14 cellular contexts compared by ENCODE assay signal in genomic region chr11:110478410-110478809, GRCh38. TPM values are rescaled to one million over a fixed set of nuclear protein-coding genes. Genes with fewer than 3 reads are reported as not detected.
A peak's percentile ranks its signal among the peaks of the same experiment; 100 is the strongest.
DNase-seq lines count a peak whose midpoint lies in the region; ATAC-seq, FAIRE-seq and TF ChIP-seq lines count a peak whose summit lies in the region.
"Had no signal": no experiment of that assay in that cellular context is flagged by ENCODE, and none has a peak within 500 bp of the region (broad histone marks: within the 10 kb centered on the region; RNA-seq: fewer than 3 reads in every experiment).

No MANE protein-coding gene starts in this region.

- H3K4me2 ChIP-seq in OCI-LY3 (ENCODE audit: low read length) (no peak overlapping the region), endothelial cell of umbilical vein (ENCODE audit: insufficient read depth, low read length) (no peak overlapping the region)

- H3K4me3 ChIP-seq in OCI-LY3 (ENCODE audit: low read length) = no peak overlapping the region
- H3K4me3 ChIP-seq in endothelial cell of umbilical vein (replicated peaks in 1 of 3; ENCODE audit: insufficient read depth in 1 of 3, low read depth in 1 of 3, low read length in 3 of 3) = no peak overlapping the region
- H3K4me3 ChIP-seq: spleen had no signal

- DNase-seq in DMS 273 (lab: John Stamatoyannopoulos, UW; ENCODE audit: unreplicated experiment) = peak; percentile 7
- no peak for DNase-seq in DMS 273 treated with DMSO at 0.1 percent for 48 hours (lab: John Stamatoyannopoulos, UW)
- no peak for DNase-seq in endothelial cell of umbilical vein (ENCODE audit: low read depth, low spot score)
- peak; percentile 12 for DNase-seq in progenitor cell of endocrine pancreas (ENCODE audit: low spot score, unreplicated experiment)
- no peak for DNase-seq in activated naive CD4-positive, alpha-beta T cell treated with Interleukin-2 at 50 U/mL for 16 hours
- DNase-seq in NCI-H2081 treated with DMSO at 0.1 percent for 48 hours (lab: John Stamatoyannopoulos, UW) = no peak
- DNase-seq: 8988T; activated CD4-positive, alpha-beta T cell treated with anti-CD3 and anti-CD28 coated beads, Interleukin-2, amount 10 ng/mL, durations not matched to agents 24 days and 14 days; activated gamma-delta T cell treated with Interleukin-2 at 50 U/mL for 16 hours; naive B cell; NCI-H2171; spleen had no signal

- H4K20me1 ChIP-seq in OCI-LY3 (ENCODE audit: insufficient read depth, low read length) (no peaks in the 10 kb centered on the region), endothelial cell of umbilical vein (replicated peaks; ENCODE audit: control insufficient read depth, extremely low read depth, insufficient read depth, low read length) (no peaks in the 10 kb centered on the region)

- ATAC-seq in HG03280 (IDR thresholded peaks at IDR 0.05; ENCODE audit: unreplicated experiment) = no peak

- dilution Hi-C loops in endothelial cell of umbilical vein (cut with MboI; ENCODE audit: extremely low pct_ligation_motif_present, low sequenced_read_pairs) = no loop called here

- no peak overlapping the region for H3K27ac ChIP-seq in OCI-LY3 (ENCODE audit: low read length)
- no peak overlapping the region for H3K27ac ChIP-seq in endothelial cell of umbilical vein (ENCODE audit: insufficient read depth, low read depth, low read length)

- BruUV-seq in endothelial cell of umbilical vein (replicated peaks; lab: Mats Ljungman, UMichigan) = no TSS peak

- H3K36me3 ChIP-seq in OCI-LY3 (replicated peaks; ENCODE audit: low read depth, low read length) = no peaks in the 10 kb centered on the region
- H3K36me3 ChIP-seq in endothelial cell of umbilical vein (ENCODE audit: control insufficient read depth in 2 of 2, extremely low read depth in 1 of 2, insufficient read depth in 2 of 2, low read length in 2 of 2) = no peaks in the 10 kb centered on the region
- H3K36me3 ChIP-seq: spleen had no signal

- peaks cover 6% of the 10 kb centered on the region for H3K27me3 Mint-ChIP-seq in progenitor cell of endocrine pancreas
- H3K27me3 Mint-ChIP-seq: naive B cell had no signal

- H3K4me1 Mint-ChIP-seq in progenitor cell of endocrine pancreas (ENCODE audit: low read depth) = no peaks in the 10 kb centered on the region

- no peak overlapping the region for H2AFZ ChIP-seq in OCI-LY3 (ENCODE audit: low read depth, low read length)
- no peak overlapping the region for H2AFZ ChIP-seq in endothelial cell of umbilical vein (ENCODE audit: low read depth, low read length)

- H3K27ac Mint-ChIP-seq in progenitor cell of endocrine pancreas = no peak overlapping the region
- H3K27ac Mint-ChIP-seq: activated CD4-positive, alpha-beta T cell treated with anti-CD3 and anti-CD28 coated beads, Interleukin-2, amount 10 ng/mL, durations not matched to agents 24 days and 14 days had no signal

- POLR2A ChIA-PET in endothelial cell of umbilical vein (lab: Charles Lee) = no interaction called here

- no peak overlapping the region for H3K4me3 Mint-ChIP-seq in progenitor cell of endocrine pancreas (ENCODE audit: low read depth)
- H3K4me3 Mint-ChIP-seq: activated CD4-positive, alpha-beta T cell treated with anti-CD3 and anti-CD28 coated beads, Interleukin-2, amount 10 ng/mL, durations not matched to agents 24 days and 14 days; naive B cell had no signal

- intact Hi-C loops in endothelial cell of umbilical vein (cut with micrococcal nuclease) = loop anchor here (1.0 kb wide), 1 partner anchor 752 kb away; no protein-coding TSS in a partner anchor

- H3K9me3 Mint-ChIP-seq in progenitor cell of endocrine pancreas (ENCODE audit: low read depth) = peaks cover 5% of the 10 kb centered on the region

- H3K4me1 ChIP-seq in OCI-LY3 (ENCODE audit: low read length) = no peaks in the 10 kb centered on the region
- H3K4me1 ChIP-seq in endothelial cell of umbilical vein (ENCODE audit: control insufficient read depth, extremely low read depth, insufficient read depth, low read length) = no peaks in the 10 kb centered on the region

- TF ChIP-seq POLR2A in endothelial cell of umbilical vein (IDR thresholded peaks at IDR 0.05; ENCODE audit: low read depth, low read length) = no peak

- H3K27me3 ChIP-seq in OCI-LY3 (ENCODE audit: low read depth, low read length) (no peaks in the 10 kb centered on the region), endothelial cell of umbilical vein (ENCODE audit: control insufficient read depth in 2 of 2, insufficient read depth in 2 of 2, low read length in 2 of 2) (peaks cover 0 to 2% of the 10 kb centered on the region in 2 experiments)
- H3K27me3 ChIP-seq: spleen had no signal

- TF ChIP-seq CTCF in OCI-LY3 (IDR thresholded peaks at IDR 0.05; ENCODE audit: low read depth, low read length) = peak; percentile 19; the same call in 1 of the 2 replicates
- TF ChIP-seq CTCF in endothelial cell of umbilical vein (IDR thresholded peaks at IDR 0.05; ENCODE audit: extremely low read depth in 1 of 2, insufficient read depth in 1 of 2, low read depth in 1 of 2, low read length in 2 of 2) = peak; percentile 29 to 38
- peak; percentile 52 for TF ChIP-seq CTCF in progenitor cell of endocrine pancreas (IDR thresholded peaks at IDR 0.05; ENCODE audit: unreplicated experiment)

- no peak for FAIRE-seq in endothelial cell of umbilical vein (lab: Jason Lieb, UNC)

- no peak overlapping the region for H3K9ac ChIP-seq in OCI-LY3 (ENCODE audit: low read length)
- H3K9ac ChIP-seq in endothelial cell of umbilical vein (replicated peaks; ENCODE audit: extremely low read depth, insufficient read depth, low read length) = no peak overlapping the region

- H3K36me3 Mint-ChIP-seq in progenitor cell of endocrine pancreas (ENCODE audit: insufficient read depth) = no peaks in the 10 kb centered on the region
- H3K36me3 Mint-ChIP-seq: naive B cell had no signal

- H3K79me2 ChIP-seq in OCI-LY3 (ENCODE audit: low read length) = no peaks in the 10 kb centered on the region
- no peaks in the 10 kb centered on the region for H3K79me2 ChIP-seq in endothelial cell of umbilical vein (ENCODE audit: control insufficient read depth, insufficient read depth, low read length)

- CTCF ChIA-PET in endothelial cell of umbilical vein (lab: Charles Lee) = interaction anchor here (1.0 to 2.0 kb wide), 9 partner anchors 8 to 751 kb away, joined by 3 to 15 read pairs (median 4); no protein-coding TSS in a partner anchor

- no peaks in the 10 kb centered on the region for H3K9me1 ChIP-seq in endothelial cell of umbilical vein (replicated peaks; ENCODE audit: control insufficient read depth, extremely low read depth, insufficient read depth, low read length)

- H3K9me3 ChIP-seq in OCI-LY3 (ENCODE audit: insufficient read depth, low read length) = no peaks in the 10 kb centered on the region
- H3K9me3 ChIP-seq in endothelial cell of umbilical vein (replicated peaks; ENCODE audit: control insufficient read depth, insufficient read depth, low read length) = no peaks in the 10 kb centered on the region

TF ChIP-seq in endothelial cell of umbilical vein, 7 proteins besides CTCF, POLR2A, EP300 and RAD21:
- TF ChIP-seq GATA2 (IDR thresholded peaks at IDR 0.05; ENCODE audit: insufficient read depth, insufficient read length, low read depth, low read length) (no peak), POLR2AphosphoS5 (IDR thresholded peaks at IDR 0.05; ENCODE audit: insufficient read depth, low read depth, low read length) (no peak), MYC (IDR thresholded peaks at IDR 0.05; ENCODE audit: low read depth, low read length) (no peak), MAX (IDR thresholded peaks at IDR 0.05; ENCODE audit: insufficient read depth, insufficient read length) (no peak), FOS (IDR thresholded peaks at IDR 0.05; ENCODE audit: borderline replicate concordance, insufficient read depth, low read length) (no peak), EZH2 (IDR thresholded peaks at IDR 0.05; ENCODE audit: borderline replicate concordance, low read depth, low read length, severe bottlenecking) (no peak), JUN (IDR thresholded peaks at IDR 0.05; ENCODE audit: borderline replicate concordance, insufficient read depth, insufficient read length, low read depth) (no peak)

RNA-seq across cellular contexts. Expression of gene FDX1, which starts 48.7 kb away (rescaled TPM):
- total RNA-seq in endothelial cell of umbilical vein (9.9 and 11.0 TPM in 2 replicates), progenitor cell of endocrine pancreas (13.6 and 14.6 TPM in 2 replicates)
- 3.7 and 4.7 TPM in 2 replicates for polyA plus RNA-seq in endothelial cell of umbilical vein
- 4.8 and 4.9 TPM in 2 replicates for polyA plus RNA-seq in endothelial cell of umbilical vein (2011; cell fraction: cytosol; rRNA removed)
- 1.9 and 2.6 TPM in 2 replicates for polyA plus RNA-seq in endothelial cell of umbilical vein (2011; cell fraction: nucleus; rRNA removed)
- polyA plus RNA-seq in endothelial cell of umbilical vein (2012) = 7.8 and 11.9 TPM in 2 replicates
- 2.5 and 3.8 TPM in 2 replicates for polyA minus RNA-seq in endothelial cell of umbilical vein
- polyA minus RNA-seq in endothelial cell of umbilical vein (2011; cell fraction: cytosol; rRNA and poly(A)+ RNA removed) = 4.7 TPM
- polyA minus RNA-seq in endothelial cell of umbilical vein (2011; cell fraction: nucleus; rRNA and poly(A)+ RNA removed) = 1.8 and 1.9 TPM in 2 replicates

Comparison
In these comparisons a context has a peak if more than half of its experiments do, and no peak if none do; other contexts are left out.
1. DNase-seq: peak in DMS 273 (single experiment) and progenitor cell of endocrine pancreas (single experiment); none in DMS 273 treated with DMSO at 0.1 percent for 48 hours (single experiment), endothelial cell of umbilical vein (single experiment), activated naive CD4-positive, alpha-beta T cell treated with Interleukin-2 at 50 U/mL for 16 hours (single experiment) and NCI-H2081 treated with DMSO at 0.1 percent for 48 hours (single experiment).
2. Peak in every context shown above with its lines, with median percentiles within 50 percentile points of each other: CTCF ChIP-seq.